16 cellular contexts compared by ENCODE assay signal in the genomic region with DNA sequence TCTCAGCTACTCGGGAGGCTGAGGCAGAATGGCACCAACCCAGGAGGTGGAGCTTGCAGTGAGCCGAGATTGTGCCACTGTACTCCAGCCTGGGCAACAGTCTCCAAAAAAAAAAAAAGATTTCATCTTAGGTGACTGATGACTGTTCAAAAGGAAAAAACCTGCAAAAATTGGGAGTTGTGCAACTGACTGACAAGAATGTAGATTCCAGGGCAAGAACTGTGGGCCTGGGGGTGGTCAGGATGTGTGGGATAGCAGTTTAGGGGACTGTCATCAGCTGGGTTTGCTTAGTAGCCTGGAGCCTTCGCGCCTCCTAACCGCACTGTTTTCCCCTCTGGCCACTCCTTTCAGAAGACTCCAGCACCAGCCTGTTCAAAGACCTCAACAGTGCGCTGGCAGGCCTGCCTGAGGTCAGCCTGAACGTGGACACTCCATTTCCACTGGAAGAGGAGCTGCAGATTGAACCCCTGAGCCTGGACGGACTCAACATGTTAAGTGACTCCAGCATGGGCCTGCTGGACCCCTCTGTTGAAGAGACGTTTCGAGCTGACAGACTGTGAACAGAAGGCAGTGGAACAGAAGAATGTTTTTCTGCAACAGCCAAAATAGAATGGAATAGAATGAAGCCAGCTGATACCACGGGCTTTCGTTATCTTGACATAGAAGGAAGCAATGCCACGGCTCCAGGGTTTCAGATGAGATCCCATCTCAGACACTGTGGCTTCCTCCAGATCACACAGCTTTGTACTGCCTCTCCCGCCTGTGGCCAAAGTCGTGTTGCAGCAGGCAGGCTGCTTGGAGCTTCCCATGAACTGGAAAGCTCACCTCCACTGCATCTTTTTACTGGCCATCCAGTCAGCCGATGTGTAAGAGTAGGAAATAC.
DNase-seq lines count a peak whose midpoint lies in the region; ATAC-seq and TF ChIP-seq lines count a peak whose summit lies in the region.
"Had no signal": no experiment of that assay in that cellular context is flagged by ENCODE, and none has a peak within 500 bp of the region (broad histone marks: within the 10 kb centered on the region; RNA-seq: fewer than 3 reads in every experiment).

No MANE protein-coding gene starts in this region.

- TF ChIP-seq CTCF in mesothelial cell of epicardium (IDR thresholded peaks at IDR 0.05; ENCODE audit: unreplicated experiment): no peak

- no peak for ATAC-seq in activated T-cell treated with anti-CD3 and anti-CD28 coated beads, Interleukin-2, amount 50 U/mL, for 72 hours (replicated peaks in 1 of 2)
- ATAC-seq in SK-N-SH treated with all-trans-retinoic acid at 6 μM for 48 hours: no peak

- DNase-seq in activated T-cell treated with anti-CD3 and anti-CD28 coated beads, Interleukin-2, amount 50 U/mL, for 24 hours: no peak
- DNase-seq in activated T-cell treated with anti-CD3 and anti-CD28 coated beads, Interleukin-2, amount 50 U/mL, for 72 hours: no peak
- DNase-seq in OCI-M1 (lab: John Stamatoyannopoulos, UW) (peak; percentile 6), cerebellar cortex (ENCODE audit: low spot score) (peak; percentile 47), mesothelial cell of epicardium (ENCODE audit: low spot score in 2 of 2, unreplicated experiment in 2 of 2) (no peak), NCI-H2227 (lab: John Stamatoyannopoulos, UW; ENCODE audit: unreplicated experiment) (no peak), A172 (ENCODE audit: low spot score) (no peak)
- DNase-seq: BE2C; Caco-2; CD4-positive, CD25-positive, alpha-beta regulatory T cell; GF-D8; NCI-H187 treated with DMSO at 0.1 percent for 48 hours; NCI-H345; NCI-H526; Right ventricle myocardium superior had no signal

- H3K4me3 Mint-ChIP-seq in activated T-cell treated with anti-CD3 and anti-CD28 coated beads, Interleukin-2, amount 50 U/mL, for 24 hours: no peak overlapping the region
- no peak overlapping the region for H3K4me3 Mint-ChIP-seq in activated T-cell treated with anti-CD3 and anti-CD28 coated beads, Interleukin-2, amount 50 U/mL, for 72 hours
- no peak overlapping the region for H3K4me3 Mint-ChIP-seq in mesothelial cell of epicardium

- no peaks in the 10 kb centered on the region for H3K27me3 Mint-ChIP-seq in activated T-cell treated with anti-CD3 and anti-CD28 coated beads, Interleukin-2, amount 50 U/mL, for 24 hours
- no peaks in the 10 kb centered on the region for H3K27me3 Mint-ChIP-seq in activated T-cell treated with anti-CD3 and anti-CD28 coated beads, Interleukin-2, amount 50 U/mL, for 72 hours (ENCODE audit: low read depth)
- no peaks in the 10 kb centered on the region for H3K27me3 Mint-ChIP-seq in mesothelial cell of epicardium (ENCODE audit: low read depth)
- H3K27me3 Mint-ChIP-seq: CD4-positive, CD25-positive, alpha-beta regulatory T cell had no signal

- H3K27ac Mint-ChIP-seq in activated T-cell treated with anti-CD3 and anti-CD28 coated beads, Interleukin-2, amount 50 U/mL, for 24 hours: peak overlapping the region; percentile 52
- H3K27ac Mint-ChIP-seq in activated T-cell treated with anti-CD3 and anti-CD28 coated beads, Interleukin-2, amount 50 U/mL, for 72 hours: no peak overlapping the region
- H3K27ac Mint-ChIP-seq in mesothelial cell of epicardium: peak overlapping the region; percentile 21
- H3K27ac Mint-ChIP-seq: CD4-positive, CD25-positive, alpha-beta regulatory T cell had no signal

- no peaks in the 10 kb centered on the region for H3K9me3 Mint-ChIP-seq in activated T-cell treated with anti-CD3 and anti-CD28 coated beads, Interleukin-2, amount 50 U/mL, for 24 hours
- H3K9me3 Mint-ChIP-seq in activated T-cell treated with anti-CD3 and anti-CD28 coated beads, Interleukin-2, amount 50 U/mL, for 72 hours: no peaks in the 10 kb centered on the region
- no peaks in the 10 kb centered on the region for H3K9me3 Mint-ChIP-seq in mesothelial cell of epicardium
- H3K9me3 Mint-ChIP-seq: CD4-positive, CD25-positive, alpha-beta regulatory T cell had no signal

- H3K36me3 Mint-ChIP-seq in activated T-cell treated with anti-CD3 and anti-CD28 coated beads, Interleukin-2, amount 50 U/mL, for 24 hours (ENCODE audit: low read depth): peaks cover 59% of the 10 kb centered on the region
- peaks cover 2 to 21% of the 10 kb centered on the region in 2 donors for H3K36me3 Mint-ChIP-seq in activated T-cell treated with anti-CD3 and anti-CD28 coated beads, Interleukin-2, amount 50 U/mL, for 72 hours (ENCODE audit: insufficient read depth in 2 of 2)
- H3K36me3 Mint-ChIP-seq in mesothelial cell of epicardium: peaks cover 42% of the 10 kb centered on the region

- H3K4me1 Mint-ChIP-seq in activated T-cell treated with anti-CD3 and anti-CD28 coated beads, Interleukin-2, amount 50 U/mL, for 24 hours (ENCODE audit: low read depth): no peaks in the 10 kb centered on the region
- peaks cover 4% of the 10 kb centered on the region for H3K4me1 Mint-ChIP-seq in activated T-cell treated with anti-CD3 and anti-CD28 coated beads, Interleukin-2, amount 50 U/mL, for 72 hours (ENCODE audit: low read depth)
- H3K4me1 Mint-ChIP-seq in mesothelial cell of epicardium: no peaks in the 10 kb centered on the region

TF ChIP-seq in SK-N-SH treated with all-trans-retinoic acid at 6 μM for 48 hours, 23 proteins besides CTCF, POLR2A, EP300 and RAD21 (continues in another document):
- TF ChIP-seq CSDC2 (CRISPR knock-in tag; IDR thresholded peaks at IDR 0.05) (no peak), ESRRG (CRISPR knock-in tag; IDR thresholded peaks at IDR 0.05) (no peak), ZC3H10 (CRISPR knock-in tag; IDR thresholded peaks at IDR 0.05) (no peak), TOX (CRISPR knock-in tag; IDR thresholded peaks at IDR 0.05; ENCODE audit: borderline replicate concordance) (no peak), RARB (CRISPR knock-in tag; IDR thresholded peaks at IDR 0.05) (no peak), ZNF70 (CRISPR knock-in tag; IDR thresholded peaks at IDR 0.05) (no peak), SNAI2 (CRISPR knock-in tag; IDR thresholded peaks at IDR 0.05) (no peak), TCF4 (CRISPR knock-in tag; IDR thresholded peaks at IDR 0.05; ENCODE audit: borderline replicate concordance) (no peak), ARNTL (CRISPR knock-in tag; IDR thresholded peaks at IDR 0.05; ENCODE audit: borderline replicate concordance, low read depth) (no peak), BACH2 (CRISPR knock-in tag; IDR thresholded peaks at IDR 0.05; ENCODE audit: borderline replicate concordance) (no peak), PPARA (CRISPR knock-in tag; IDR thresholded peaks at IDR 0.05; ENCODE audit: borderline replicate concordance) (no peak)
- TF ChIP-seq, protein P1, sequence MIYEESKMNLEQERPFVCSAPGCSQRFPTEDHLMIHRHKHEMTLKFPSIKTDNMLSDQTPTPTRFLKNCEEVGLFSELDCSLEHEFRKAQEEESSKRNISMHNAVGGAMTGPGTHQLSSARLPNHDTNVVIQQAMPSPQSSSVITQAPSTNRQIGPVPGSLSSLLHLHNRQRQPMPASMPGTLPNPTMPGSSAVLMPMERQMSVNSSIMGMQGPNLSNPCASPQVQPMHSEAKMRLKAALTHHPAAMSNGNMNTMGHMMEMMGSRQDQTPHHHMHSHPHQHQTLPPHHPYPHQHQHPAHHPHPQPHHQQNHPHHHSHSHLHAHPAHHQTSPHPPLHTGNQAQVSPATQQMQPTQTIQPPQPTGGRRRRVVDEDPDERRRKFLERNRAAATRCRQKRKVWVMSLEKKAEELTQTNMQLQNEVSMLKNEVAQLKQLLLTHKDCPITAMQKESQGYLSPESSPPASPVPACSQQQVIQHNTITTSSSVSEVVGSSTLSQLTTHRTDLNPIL (CRISPR knock-in tag; IDR thresholded peaks at IDR 0.05; ENCODE audit: low read depth): no peak
- TF ChIP-seq, protein P2, sequence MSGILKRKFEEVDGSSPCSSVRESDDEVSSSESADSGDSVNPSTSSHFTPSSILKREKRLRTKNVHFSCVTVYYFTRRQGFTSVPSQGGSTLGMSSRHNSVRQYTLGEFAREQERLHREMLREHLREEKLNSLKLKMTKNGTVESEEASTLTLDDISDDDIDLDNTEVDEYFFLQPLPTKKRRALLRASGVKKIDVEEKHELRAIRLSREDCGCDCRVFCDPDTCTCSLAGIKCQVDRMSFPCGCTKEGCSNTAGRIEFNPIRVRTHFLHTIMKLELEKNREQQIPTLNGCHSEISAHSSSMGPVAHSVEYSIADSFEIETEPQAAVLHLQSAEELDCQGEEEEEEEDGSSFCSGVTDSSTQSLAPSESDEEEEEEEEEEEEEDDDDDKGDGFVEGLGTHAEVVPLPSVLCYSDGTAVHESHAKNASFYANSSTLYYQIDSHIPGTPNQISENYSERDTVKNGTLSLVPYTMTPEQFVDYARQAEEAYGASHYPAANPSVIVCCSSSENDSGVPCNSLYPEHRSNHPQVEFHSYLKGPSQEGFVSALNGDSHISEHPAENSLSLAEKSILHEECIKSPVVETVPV (CRISPR knock-in tag; IDR thresholded peaks at IDR 0.05): no peak
- TF ChIP-seq, protein P3, sequence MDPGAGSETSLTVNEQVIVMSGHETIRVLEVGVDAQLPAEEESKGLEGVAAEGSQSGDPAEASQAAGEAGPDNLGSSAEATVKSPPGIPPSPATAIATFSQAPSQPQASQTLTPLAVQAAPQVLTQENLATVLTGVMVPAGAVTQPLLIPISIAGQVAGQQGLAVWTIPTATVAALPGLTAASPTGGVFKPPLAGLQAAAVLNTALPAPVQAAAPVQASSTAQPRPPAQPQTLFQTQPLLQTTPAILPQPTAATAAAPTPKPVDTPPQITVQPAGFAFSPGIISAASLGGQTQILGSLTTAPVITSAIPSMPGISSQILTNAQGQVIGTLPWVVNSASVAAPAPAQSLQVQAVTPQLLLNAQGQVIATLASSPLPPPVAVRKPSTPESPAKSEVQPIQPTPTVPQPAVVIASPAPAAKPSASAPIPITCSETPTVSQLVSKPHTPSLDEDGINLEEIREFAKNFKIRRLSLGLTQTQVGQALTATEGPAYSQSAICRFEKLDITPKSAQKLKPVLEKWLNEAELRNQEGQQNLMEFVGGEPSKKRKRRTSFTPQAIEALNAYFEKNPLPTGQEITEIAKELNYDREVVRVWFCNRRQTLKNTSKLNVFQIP (CRISPR knock-in tag; IDR thresholded peaks at IDR 0.05; ENCODE audit: borderline replicate concordance, low read depth): no peak

Comparison
In these comparisons a context has a peak if more than half of its experiments do, and no peak if none do; other contexts are left out.
1. DNase-seq: peak in OCI-M1 (single experiment) and cerebellar cortex (single experiment); none in activated T-cell treated with anti-CD3 and anti-CD28 coated beads, Interleukin-2, amount 50 U/mL, for 24 hours (single experiment), activated T-cell treated with anti-CD3 and anti-CD28 coated beads, Interleukin-2, amount 50 U/mL, for 72 hours (0 of 2), mesothelial cell of epicardium (0 of 2), NCI-H2227 (single experiment) and A172 (single experiment).